In genomic region chrX:71532753-71533425, GRCh38 we compare ENCODE assay signal across 8 cellular contexts. TPM values are rescaled to one million over a fixed set of nuclear protein-coding genes. Genes with fewer than 3 reads are reported as not detected.
A peak's percentile ranks its signal among the peaks of the same experiment; 100 is the strongest.
DNase-seq lines count a peak whose midpoint lies in the region; ATAC-seq and TF ChIP-seq lines count a peak whose summit lies in the region.

TSS of gene OGT (plus strand) at chrX:71533104. CDS start at chrX:71533300, 196 bp downstream.

- H3K4me1 ChIP-seq in spleen = peaks cover 0 to 39% (median 20%) of the 10 kb centered on the region in 6 donors

- peak; percentile 95 for DNase-seq in AG09309 (ENCODE audit: low read depth)
- peak; percentile 78 to 97 for DNase-seq in NCI-H446 (lab: John Stamatoyannopoulos, UW)
- DNase-seq in activated CD4-positive, CD25-positive, alpha-beta regulatory T cell treated with anti-CD3 and anti-CD28 coated beads, Interleukin-2, amount 50 U/mL, for 16 hours (ENCODE audit: low read depth, low spot score) = peak; percentile 86
- DNase-seq in central memory CD4-positive, alpha-beta T cell = peak; percentile 93
- DNase-seq in iris pigment epithelial cell (ENCODE audit: low read depth) = peak; percentile 98
- DNase-seq in spleen = peak; percentile 98

- ATAC-seq in GM19025 (IDR thresholded peaks at IDR 0.05; ENCODE audit: low read depth, unreplicated experiment) = peak; percentile 79
- peak; percentile 80 for ATAC-seq in HG03280 (IDR thresholded peaks at IDR 0.05; ENCODE audit: unreplicated experiment)

- H3K4me3 ChIP-seq in AG09309 (ENCODE audit: control insufficient read depth, low read depth, low read length) (peak within 1 kb of the TSS; percentile 82), spleen (peak within 1 kb of the TSS; percentile 50 to 78 (median 64))

- H3K27me3 ChIP-seq in spleen (replicated peaks in 1 of 7) = no peaks in the 10 kb centered on the region

- no peak for TF ChIP-seq CTCF in AG09309 (IDR thresholded peaks at IDR 0.05; ENCODE audit: control insufficient read depth, insufficient read depth, low read depth, low read length, missing control alignments)
- TF ChIP-seq CTCF in spleen (IDR thresholded peaks at IDR 0.05 in 8 of 11, conservative IDR thresholded peaks at IDR 0.05 in 3 of 11) = peak in 1 of 11 experiments; percentile 15

- TF ChIP-seq POLR2A in spleen (IDR thresholded peaks at IDR 0.05) = peak; percentile 41 to 59 (median 45)

- intact Hi-C loops in spleen (cut with DNase I; ENCODE audit: low total_unique reads) = no loop called here

- H3K9me3 ChIP-seq in spleen = peaks cover 0 to 5% (median 0%) of the 10 kb centered on the region in 8 donors

- H3K27ac ChIP-seq in spleen = peak within 1 kb of the TSS; percentile 71 to 96 (median 94)

- 0 to 43% (median 0%) methylated on average over 30 to 47 of the region's 47 CpGs for whole genome bisulfite sequencing in spleen, 5 donors

- H3K36me3 ChIP-seq in spleen = peaks cover 0 to 10% (median 0%) of the 10 kb centered on the region in 6 donors

RNA-seq across cellular contexts. Expression of gene OGT, which starts in this region (rescaled TPM):
- total RNA-seq in spleen = 100 to 1,000 TPM; 216 to 393 (median 242) TPM
- polyA plus RNA-seq in spleen = 100 to 1,000 TPM in 1 of 3 donors, 10 to 100 TPM in 2; 76.8 to 101 (median 87.3) TPM

Comparison
In these comparisons a context has a peak if more than half of its experiments do, and no peak if none do; other contexts are left out.
1. Peak in every context shown above with its lines: DNase-seq, ATAC-seq, H3K4me3 ChIP-seq and H3K27ac ChIP-seq.